In the genomic region with DNA sequence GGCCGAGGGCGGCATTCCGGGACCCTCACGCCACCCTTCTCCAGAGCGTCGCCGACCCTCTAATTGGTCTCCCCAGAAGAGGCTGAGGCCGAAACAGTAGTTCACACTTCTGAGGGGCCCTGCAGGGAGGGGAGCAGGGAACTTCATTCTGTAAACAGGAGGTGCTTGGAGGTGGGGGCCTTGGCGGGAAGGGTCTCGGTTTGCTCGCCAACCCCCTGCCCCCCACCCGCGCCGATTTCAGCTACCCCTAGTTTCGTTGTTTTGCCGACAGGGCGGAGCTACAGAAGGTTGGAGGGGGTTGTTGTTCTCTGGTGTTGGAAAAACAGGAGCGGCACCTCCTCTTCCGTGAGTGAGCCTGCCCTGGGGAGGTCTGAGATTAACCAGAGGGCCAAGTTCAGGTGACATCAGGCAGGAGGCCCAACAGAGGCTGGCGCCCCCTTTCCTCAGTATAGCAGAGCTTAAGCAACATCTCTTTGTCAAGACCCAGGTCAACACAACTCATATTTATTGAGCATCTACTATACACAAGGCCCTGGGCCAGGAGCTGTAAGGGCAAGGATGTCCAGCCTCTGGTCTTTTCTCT, we compare ENCODE assay signal across 8 cellular contexts. TPM values are rescaled to one million over a fixed set of nuclear protein-coding genes. Genes with fewer than 3 reads are reported as not detected.
DNase-seq lines count a peak whose midpoint lies in the region; ATAC-seq and TF ChIP-seq lines count a peak whose summit lies in the region.

No MANE protein-coding gene starts in this region.

- H3K9me3 ChIP-seq in T-helper 17 cell (ENCODE audit: control insufficient read depth, low read length, poor library complexity, severe bottlenecking) = no peaks in the 10 kb centered on the region
- no peaks in the 10 kb centered on the region for H3K9me3 ChIP-seq in hepatocyte (ENCODE audit: low read depth)

- H3K4me2 ChIP-seq in GM23338 (peak overlapping the region; percentile 93), hepatocyte (peak overlapping the region; percentile 86)

- H3K27me3 ChIP-seq in GM23338 (ENCODE audit: insufficient read depth) (no peaks in the 10 kb centered on the region), hepatocyte (no peaks in the 10 kb centered on the region)

- peak overlapping the region; percentile 93 for H2AFZ ChIP-seq in GM23338
- H2AFZ ChIP-seq in hepatocyte = no peak overlapping the region

- peaks cover 17% of the 10 kb centered on the region for H4K20me1 ChIP-seq in GM23338 (replicated peaks; ENCODE audit: insufficient read depth)
- H4K20me1 ChIP-seq in hepatocyte (ENCODE audit: insufficient read depth, poor library complexity, severe bottlenecking) = no peaks in the 10 kb centered on the region

- H3K27ac Mint-ChIP-seq in GM23338 = peak overlapping the region; percentile 98
- H3K27ac Mint-ChIP-seq in T-helper 17 cell = no peak overlapping the region

- H3K36me3 Mint-ChIP-seq in GM23338 (ENCODE audit: low read depth) = peaks cover 26% of the 10 kb centered on the region
- no peaks in the 10 kb centered on the region for H3K36me3 Mint-ChIP-seq in T-helper 17 cell (ENCODE audit: low read depth)

- peaks cover 30% of the 10 kb centered on the region for H3K79me2 ChIP-seq in GM23338 (replicated peaks; ENCODE audit: insufficient read depth)
- peaks cover 36% of the 10 kb centered on the region for H3K79me2 ChIP-seq in hepatocyte

- H3K9me3 Mint-ChIP-seq in GM23338 = peaks cover 3% of the 10 kb centered on the region; the same call in 1 of the 3 replicates

- peak; percentile 80 for DNase-seq in GM23338 (ENCODE audit: low spot score)
- no peak for DNase-seq in T-helper 17 cell
- DNase-seq in hepatocyte (ENCODE audit: low spot score) = peak; percentile 89
- DNase-seq in retinal pigment epithelial cell (ENCODE audit: low read depth) = no peak
- DNase-seq in NOMO-1 treated with dmso at 0.1 percent for 144 hours (lab: John Stamatoyannopoulos, UW; ENCODE audit: unreplicated experiment) = no peak
- no peak for DNase-seq in SHP77 (lab: John Stamatoyannopoulos, UW)
- no peak for DNase-seq in stimulated activated CD4-positive, alpha-beta T cell treated with anti-CD3 and anti-CD28 coated beads, Interleukin-15, amount 100 ng/mL, for 24 hours

- peaks cover 22% of the 10 kb centered on the region for H3K4me1 ChIP-seq in GM23338 (ENCODE audit: insufficient read depth)
- H3K4me1 ChIP-seq in hepatocyte (ENCODE audit: insufficient read depth) = no peaks in the 10 kb centered on the region

- H3K4me3 ChIP-seq in GM23338 = peak overlapping the region; percentile 84
- H3K4me3 ChIP-seq in hepatocyte = peak overlapping the region; percentile 52
- H3K4me3 ChIP-seq in retinal pigment epithelial cell (ENCODE audit: low read length) = peak overlapping the region; percentile 66

- H3K9me2 ChIP-seq in GM23338 (ENCODE audit: insufficient read depth) (no peaks in the 10 kb centered on the region), hepatocyte (replicated peaks; ENCODE audit: insufficient read depth) (no peaks in the 10 kb centered on the region)

- H3K27me3 Mint-ChIP-seq in GM23338 (ENCODE audit: insufficient read depth, low read depth, poor library complexity) = peaks cover 8% of the 10 kb centered on the region
- H3K27me3 Mint-ChIP-seq in T-helper 17 cell = no peaks in the 10 kb centered on the region

- H3K4me1 Mint-ChIP-seq in GM23338 (peaks cover 30% of the 10 kb centered on the region), T-helper 17 cell (peaks cover 5% of the 10 kb centered on the region)

- 0 out of 2 replicates have a peak, but pooled peaks cover 13% of the 10 kb centered on the region for H3F3A ChIP-seq in GM23338 (replicated peaks; ENCODE audit: low read depth)

- H3K27ac ChIP-seq in GM23338 (ENCODE audit: low read depth) (peak overlapping the region; percentile 98), hepatocyte (peak overlapping the region; percentile 99)

- TF ChIP-seq CTCF in GM23338 (conservative IDR thresholded peaks at IDR 0.05; ENCODE audit: low read depth in 2 of 2) (peak; percentile 34 to 49; a peak in 2 of 4 replicates), hepatocyte (IDR thresholded peaks at IDR 0.05; ENCODE audit: poor library complexity) (peak; percentile 3), retinal pigment epithelial cell (conservative IDR thresholded peaks at IDR 0.05; ENCODE audit: low read depth, low read length) (no peak)

- H3K36me3 ChIP-seq in GM23338 (ENCODE audit: insufficient read depth) (0 out of 2 replicates have a peak, but pooled peaks cover 11% of the 10 kb centered on the region), hepatocyte (replicated peaks; ENCODE audit: insufficient read depth, low read depth) (no peaks in the 10 kb centered on the region)

- peak overlapping the region; percentile 90 for H3K4me3 Mint-ChIP-seq in GM23338
- peak overlapping the region; percentile 87 for H3K4me3 Mint-ChIP-seq in T-helper 17 cell

- WGBS in hepatocyte (ENCODE audit: low lambda C conversion rate, missing lambda C conversion rate) = 3% methylated on average over 9 of the region's 20 CpGs

- ATAC-seq in GM23338 (peak; percentile 37), T-helper 17 cell (no peak), HG02981 (IDR thresholded peaks at IDR 0.05; ENCODE audit: unreplicated experiment) (no peak)

TF ChIP-seq in GM23338, 12 proteins besides CTCF, POLR2A, EP300 and RAD21:
- TF ChIP-seq, protein P1, sequence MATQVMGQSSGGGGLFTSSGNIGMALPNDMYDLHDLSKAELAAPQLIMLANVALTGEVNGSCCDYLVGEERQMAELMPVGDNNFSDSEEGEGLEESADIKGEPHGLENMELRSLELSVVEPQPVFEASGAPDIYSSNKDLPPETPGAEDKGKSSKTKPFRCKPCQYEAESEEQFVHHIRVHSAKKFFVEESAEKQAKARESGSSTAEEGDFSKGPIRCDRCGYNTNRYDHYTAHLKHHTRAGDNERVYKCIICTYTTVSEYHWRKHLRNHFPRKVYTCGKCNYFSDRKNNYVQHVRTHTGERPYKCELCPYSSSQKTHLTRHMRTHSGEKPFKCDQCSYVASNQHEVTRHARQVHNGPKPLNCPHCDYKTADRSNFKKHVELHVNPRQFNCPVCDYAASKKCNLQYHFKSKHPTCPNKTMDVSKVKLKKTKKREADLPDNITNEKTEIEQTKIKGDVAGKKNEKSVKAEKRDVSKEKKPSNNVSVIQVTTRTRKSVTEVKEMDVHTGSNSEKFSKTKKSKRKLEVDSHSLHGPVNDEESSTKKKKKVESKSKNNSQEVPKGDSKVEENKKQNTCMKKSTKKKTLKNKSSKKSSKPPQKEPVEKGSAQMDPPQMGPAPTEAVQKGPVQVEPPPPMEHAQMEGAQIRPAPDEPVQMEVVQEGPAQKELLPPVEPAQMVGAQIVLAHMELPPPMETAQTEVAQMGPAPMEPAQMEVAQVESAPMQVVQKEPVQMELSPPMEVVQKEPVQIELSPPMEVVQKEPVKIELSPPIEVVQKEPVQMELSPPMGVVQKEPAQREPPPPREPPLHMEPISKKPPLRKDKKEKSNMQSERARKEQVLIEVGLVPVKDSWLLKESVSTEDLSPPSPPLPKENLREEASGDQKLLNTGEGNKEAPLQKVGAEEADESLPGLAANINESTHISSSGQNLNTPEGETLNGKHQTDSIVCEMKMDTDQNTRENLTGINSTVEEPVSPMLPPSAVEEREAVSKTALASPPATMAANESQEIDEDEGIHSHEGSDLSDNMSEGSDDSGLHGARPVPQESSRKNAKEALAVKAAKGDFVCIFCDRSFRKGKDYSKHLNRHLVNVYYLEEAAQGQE (IDR thresholded peaks at IDR 0.05; ENCODE audit: unreplicated experiment) = no peak
- TF ChIP-seq CREB1 (CRISPR knock-in tag; IDR thresholded peaks at IDR 0.05; ENCODE audit: low read depth) (no peak), ZNF114 (CRISPR knock-in tag; IDR thresholded peaks at IDR 0.05) (no peak), STAT1 (IDR thresholded peaks at IDR 0.05; ENCODE audit: unreplicated experiment) (no peak), POLR2AphosphoS5 (IDR thresholded peaks at IDR 0.05; ENCODE audit: low read depth) (no peak), ETS1 (IDR thresholded peaks at IDR 0.05) (no peak), ZNF331 (CRISPR knock-in tag; IDR thresholded peaks at IDR 0.05; ENCODE audit: low read depth) (no peak)
TF ChIP-seq in GM23338: peak in this region for 0.

RNA-seq across cellular contexts. Expression of gene ERBB3, which starts 0.7 kb away (rescaled TPM):
- total RNA-seq in GM23338 (2014; rRNA removed; shearing (Covaris generic)) = 44.4 and 54.4 TPM in 2 replicates
- polyA plus RNA-seq in GM23338 (2016; fragmentation: Nextera tagmentation; extraction: Ambion mirVana) (21.0 and 23.3 TPM in 2 replicates), hepatocyte (56.1 and 69.0 TPM in 2 replicates)
- total RNA-seq in T-helper 17 cell (under 1 TPM; 0.60 to 0.80 TPM), hepatocyte (104 and 128 TPM in 2 replicates)

RNA-seq across cellular contexts. Expression of gene PA2G4, which starts 23.7 kb away (rescaled TPM):
- total RNA-seq in GM23338 (2014; rRNA removed; shearing (Covaris generic)) = 231 and 237 TPM in 2 replicates
- polyA plus RNA-seq in GM23338 (2016; fragmentation: Nextera tagmentation; extraction: Ambion mirVana) (349 and 373 TPM in 2 replicates), hepatocyte (102 and 109 TPM in 2 replicates)
- total RNA-seq in T-helper 17 cell (10 to 100 TPM; 62.0 to 76.2 TPM), hepatocyte (87.9 and 90.7 TPM in 2 replicates)

RNA-seq across cellular contexts. Expression of gene RPL41, which starts 35.8 kb away (rescaled TPM):
- 1,633 and 2,039 TPM in 2 replicates for total RNA-seq in GM23338 (2014; rRNA removed; shearing (Covaris generic))
- polyA plus RNA-seq in GM23338 (2016; fragmentation: Nextera tagmentation; extraction: Ambion mirVana) = 3,858 and 3,875 TPM in 2 replicates
- total RNA-seq in T-helper 17 cell = 1,000 to 10,000 TPM; 5,484 to 5,668 TPM
- total RNA-seq in hepatocyte = 2,379 and 2,801 TPM in 2 replicates
- 2,115 and 2,240 TPM in 2 replicates for polyA plus RNA-seq in hepatocyte

RNA-seq across cellular contexts. Expression of gene ZC3H10, which starts 37.4 kb away (rescaled TPM):
- 4.2 and 5.4 TPM in 2 replicates for total RNA-seq in GM23338 (2014; rRNA removed; shearing (Covaris generic))
- polyA plus RNA-seq in GM23338 (2016; fragmentation: Nextera tagmentation; extraction: Ambion mirVana) = 2.2 and 2.7 TPM in 2 replicates
- 1 to 10 TPM; 6.8 to 8.7 TPM for total RNA-seq in T-helper 17 cell
- 3.7 and 9.0 TPM in 2 replicates for total RNA-seq in hepatocyte
- polyA plus RNA-seq in hepatocyte = 2.2 and 5.7 TPM in 2 replicates

RNA-seq across cellular contexts. Expression of gene RPS26, which starts 38.9 kb away (rescaled TPM):
- 321 and 655 TPM in 2 replicates for total RNA-seq in GM23338 (2014; rRNA removed; shearing (Covaris generic))
- polyA plus RNA-seq in GM23338 (2016; fragmentation: Nextera tagmentation; extraction: Ambion mirVana) (772 and 774 TPM in 2 replicates), hepatocyte (245 and 252 TPM in 2 replicates)
- total RNA-seq in T-helper 17 cell (10 to 100 TPM; 46.9 to 72.3 TPM), hepatocyte (665 and 673 TPM in 2 replicates)

Comparison
In these comparisons a context has a peak if more than half of its experiments do, and no peak if none do; other contexts are left out.
1. DNase-seq: peak in GM23338 (single experiment) and hepatocyte (single experiment); none in T-helper 17 cell (0 of 3), retinal pigment epithelial cell (single experiment), NOMO-1 treated with dmso at 0.1 percent for 144 hours (single experiment), SHP77 (0 of 2) and stimulated activated CD4-positive, alpha-beta T cell treated with anti-CD3 and anti-CD28 coated beads, Interleukin-15, amount 100 ng/mL, for 24 hours (single experiment).
2. RNA of gene ERBB3, which starts 0.7 kb away (total RNA-seq): 104 to 128 TPM in hepatocyte and 44.4 to 54.4 TPM in GM23338; 0.60 to 0.80 TPM in T-helper 17 cell; every median in the first group is over 10 times any median in the second.
3. Peak in every context shown above with its lines, with median percentiles within 50 percentile points of each other: H3K4me3 ChIP-seq.